22 cellular contexts compared by ENCODE assay signal in the genomic region with DNA sequence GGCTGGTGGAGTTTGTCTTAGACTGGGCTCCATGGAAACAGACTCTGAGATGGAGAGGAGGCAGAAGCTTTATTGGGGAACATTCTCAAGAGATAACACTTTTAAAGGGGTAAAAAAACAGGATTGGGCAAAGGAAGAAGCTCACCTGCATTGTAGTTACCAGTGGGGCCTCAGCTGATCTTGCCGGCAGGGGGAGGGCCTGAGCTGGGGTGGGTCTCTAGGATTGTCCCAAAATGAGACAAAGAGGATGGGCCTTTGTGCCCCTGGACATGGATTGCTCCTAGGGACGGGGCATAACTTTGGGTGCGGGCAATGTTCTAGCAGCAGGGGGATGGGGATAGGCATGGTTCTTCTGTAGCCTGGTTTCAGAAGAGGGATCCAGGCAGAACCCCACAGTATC.
DNase-seq lines count a peak whose midpoint lies in the region; ATAC-seq, FAIRE-seq and TF ChIP-seq lines count a peak whose summit lies in the region.
"Had no signal": no experiment of that assay in that cellular context is flagged by ENCODE, and none has a peak within 500 bp of the region (broad histone marks: within the 10 kb centered on the region; RNA-seq: fewer than 3 reads in every experiment).

No MANE protein-coding gene starts in this region.

- peaks cover 12% of the 10 kb centered on the region for H3K27me3 Mint-ChIP-seq in nephron progenitor cell (ENCODE audit: low read depth, poor library complexity)
- no peaks in the 10 kb centered on the region for H3K27me3 Mint-ChIP-seq in activated naive CD4-positive, alpha-beta T cell treated with anti-CD3 and anti-CD28 coated beads, Interleukin-2, amount 10 ng/mL, durations not matched to agents 7 days and 5 days
- H3K27me3 Mint-ChIP-seq: CD4-positive, alpha-beta T cell had no signal

- no peaks in the 10 kb centered on the region for H3K9me3 ChIP-seq in OCI-LY3 (ENCODE audit: insufficient read depth, low read length)
- H3K9me3 ChIP-seq: Caco-2, SJSA1 had no signal

- no peaks in the 10 kb centered on the region for H3K4me1 Mint-ChIP-seq in nephron progenitor cell
- no peaks in the 10 kb centered on the region for H3K4me1 Mint-ChIP-seq in activated naive CD4-positive, alpha-beta T cell treated with anti-CD3 and anti-CD28 coated beads, Interleukin-2, amount 10 ng/mL, durations not matched to agents 7 days and 5 days
- H3K4me1 Mint-ChIP-seq: GM23338, T-helper 17 cell had no signal

- TF ChIP-seq POLR2A in H54 (IDR thresholded peaks at IDR 0.05; ENCODE audit: low read depth, low read length) = no peak

- no peak overlapping the region for H3K27ac ChIP-seq in OCI-LY3 (ENCODE audit: low read length)
- H3K27ac ChIP-seq: KMS-11, PC-9, SJSA1 had no signal

- FAIRE-seq in H54 (lab: Jason Lieb, UNC) = no peak
- FAIRE-seq: GM19239 had no signal

- H3K27ac Mint-ChIP-seq in nephron progenitor cell = peak overlapping the region; percentile 24
- H3K27ac Mint-ChIP-seq in activated naive CD4-positive, alpha-beta T cell treated with anti-CD3 and anti-CD28 coated beads, Interleukin-2, amount 10 ng/mL, durations not matched to agents 7 days and 5 days = no peak overlapping the region
- H3K27ac Mint-ChIP-seq: CD4-positive, alpha-beta T cell; GM23338; T-helper 17 cell had no signal

- CTCF ChIA-PET in activated naive CD4-positive, alpha-beta T cell treated with anti-CD3 and anti-CD28 coated beads, Interleukin-2, amount 10 ng/mL, durations not matched to agents 7 days and 5 days (lab: Charles Lee) = no interaction called here

- DNase-seq in AG20443 (ENCODE audit: low spot score) = peak; percentile 6
- DNase-seq in nephron progenitor cell = no peak
- no peak for DNase-seq in H54 (ENCODE audit: insufficient read length, low spot score)
- no peak for DNase-seq in activated naive CD4-positive, alpha-beta T cell treated with anti-CD3 and anti-CD28 coated beads, Interleukin-2, amount 10 ng/mL, durations not matched to agents 7 days and 5 days
- DNase-seq: Caco-2; CD4-positive, alpha-beta T cell; DMS153; NCI-H1092; NCI-H1436 treated with DMSO at 0.1 percent for 48 hours; NCI-H2029 treated with DMSO at 0.1 percent for 48 hours; NCI-H2171 treated with DMSO at 0.1 percent for 48 hours; NCI-H446 treated with DMSO at 0.1 percent for 48 hours; PC-9; T-helper 17 cell had no signal

- no peak overlapping the region for H3K4me3 Mint-ChIP-seq in nephron progenitor cell
- no peak overlapping the region for H3K4me3 Mint-ChIP-seq in activated naive CD4-positive, alpha-beta T cell treated with anti-CD3 and anti-CD28 coated beads, Interleukin-2, amount 10 ng/mL, durations not matched to agents 7 days and 5 days
- H3K4me3 Mint-ChIP-seq: CD4-positive, alpha-beta T cell; GM23338; T-helper 17 cell had no signal

- H3K27me3 ChIP-seq in OCI-LY3 (ENCODE audit: low read depth, low read length) = no peaks in the 10 kb centered on the region
- H3K27me3 ChIP-seq: SJSA1 had no signal

- no peaks in the 10 kb centered on the region for H3K9me3 Mint-ChIP-seq in nephron progenitor cell
- H3K9me3 Mint-ChIP-seq in activated naive CD4-positive, alpha-beta T cell treated with anti-CD3 and anti-CD28 coated beads, Interleukin-2, amount 10 ng/mL, durations not matched to agents 7 days and 5 days = no peaks in the 10 kb centered on the region
- H3K9me3 Mint-ChIP-seq: CD4-positive, alpha-beta T cell; GM23338 had no signal

- H3K79me2 ChIP-seq in OCI-LY3 (ENCODE audit: low read length) = no peaks in the 10 kb centered on the region

- H3K4me2 ChIP-seq in OCI-LY3 (ENCODE audit: low read length) = no peak overlapping the region
- H3K4me2 ChIP-seq: GM23338, KMS-11, PC-9 had no signal

- TF ChIP-seq CTCF in GM12875 (IDR thresholded peaks at IDR 0.05; ENCODE audit: borderline replicate concordance, insufficient read depth, low read depth, low read length) (peak; percentile 22; the same call in 1 of the 2 replicates), OCI-LY3 (IDR thresholded peaks at IDR 0.05; ENCODE audit: low read depth, low read length) (peak; percentile 58), nephron progenitor cell (IDR thresholded peaks at IDR 0.05) (no peak)

- H2AFZ ChIP-seq in OCI-LY3 (ENCODE audit: low read depth, low read length) = no peak overlapping the region
- H2AFZ ChIP-seq: GM23338, PC-9 had no signal

- no peaks in the 10 kb centered on the region for H3K36me3 Mint-ChIP-seq in nephron progenitor cell (ENCODE audit: low read depth)
- no peaks in the 10 kb centered on the region for H3K36me3 Mint-ChIP-seq in activated naive CD4-positive, alpha-beta T cell treated with anti-CD3 and anti-CD28 coated beads, Interleukin-2, amount 10 ng/mL, durations not matched to agents 7 days and 5 days

- no peak overlapping the region for H3K4me3 ChIP-seq in GM12875 (ENCODE audit: low read depth, low read length)
- no peak overlapping the region for H3K4me3 ChIP-seq in OCI-LY3 (ENCODE audit: low read length)
- H3K4me3 ChIP-seq: GM23338, PC-9, SJSA1 had no signal

- no peaks in the 10 kb centered on the region for H4K20me1 ChIP-seq in OCI-LY3 (ENCODE audit: insufficient read depth, low read length)

- no peak for ATAC-seq in HG03139 (IDR thresholded peaks at IDR 0.05; ENCODE audit: unreplicated experiment)
- ATAC-seq in HG03135 (IDR thresholded peaks at IDR 0.05; ENCODE audit: unreplicated experiment) = no peak
- ATAC-seq: GM23338, T-helper 17 cell had no signal

- H3K4me1 ChIP-seq in OCI-LY3 (ENCODE audit: low read length) = no peaks in the 10 kb centered on the region
- H3K4me1 ChIP-seq: Caco-2, SJSA1 had no signal

- H3K36me3 ChIP-seq in OCI-LY3 (replicated peaks; ENCODE audit: low read depth, low read length) = no peaks in the 10 kb centered on the region
- H3K36me3 ChIP-seq: SJSA1 had no signal

- no peak overlapping the region for H3K9ac ChIP-seq in OCI-LY3 (ENCODE audit: low read length)
- H3K9ac ChIP-seq: KMS-11 had no signal
